ENCODE assay signal across 29 cellular contexts in the genomic region with DNA sequence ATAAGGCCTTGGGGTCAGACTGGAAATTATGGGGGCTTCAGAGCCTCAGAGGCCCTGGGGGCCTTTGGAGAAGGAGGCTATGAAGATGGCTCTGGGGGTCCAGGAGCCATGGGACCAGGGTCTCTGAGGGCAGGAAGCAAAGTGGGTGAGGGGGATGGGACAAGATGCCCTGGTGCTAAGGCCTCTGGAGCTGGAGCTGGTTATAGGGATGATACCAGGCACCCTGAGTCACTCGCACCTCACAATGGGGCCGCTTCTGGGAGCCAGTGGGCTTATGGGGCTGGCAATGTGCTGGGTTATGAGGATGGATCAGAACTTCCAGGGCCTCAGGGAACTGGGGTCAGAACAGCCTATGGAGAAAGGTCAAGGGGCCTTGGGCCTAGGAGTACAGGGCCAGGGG. TPM values are rescaled to one million over a fixed set of nuclear protein-coding genes. Genes with fewer than 3 reads are reported as not detected.
"Had no signal": no experiment of that assay in that cellular context is flagged by ENCODE, and none has a peak within 500 bp of the region (broad histone marks: within the 10 kb centered on the region; RNA-seq: fewer than 3 reads in every experiment).

No MANE protein-coding gene starts in this region.

- H2AFZ ChIP-seq: neural progenitor cell had no signal

- H3K4me3 ChIP-seq: neural progenitor cell, pancreas, psoas muscle, right lobe of liver, sigmoid colon, suprapubic skin, testis, tibial artery, transverse colon, vagina had no signal

- H3K27ac ChIP-seq: neural progenitor cell, neutrophil, pancreas, psoas muscle, right lobe of liver, sigmoid colon, suprapubic skin, testis, tibial artery, transverse colon, vagina had no signal

- H3K4me1 Mint-ChIP-seq: naive B cell; natural killer cell; neural progenitor cell; stimulated activated memory B cell treated with anti-CD40 and anti-IgM and Interleukin-4, amounts not matched to agents 10 μg/mL and 1 μg/mL and 100 μg/mL, for 72 hours; stimulated activated naive CD8-positive, alpha-beta T cell treated with anti-CD3 and anti-CD28 coated beads, Interleukin-15, amount 100 ng/mL, for 72 hours had no signal

- H3K9me3 ChIP-seq: neutrophil, pancreas, psoas muscle, right lobe of liver, sigmoid colon, suprapubic skin, testis, tibial artery, transverse colon, vagina had no signal

- H3K9me3 Mint-ChIP-seq: natural killer cell; nephron; neural progenitor cell; stimulated activated memory B cell treated with anti-CD40 and anti-IgM and Interleukin-4, amounts not matched to agents 10 μg/mL and 1 μg/mL and 100 μg/mL, for 72 hours; stimulated activated naive CD8-positive, alpha-beta T cell treated with anti-CD3 and anti-CD28 coated beads, Interleukin-15, amount 100 ng/mL, for 72 hours; type B pancreatic cell had no signal

- H3K27me3 ChIP-seq: pancreas, right lobe of liver, sigmoid colon, testis, tibial artery, vagina had no signal

- H3K4me1 ChIP-seq: neural progenitor cell, pancreas, psoas muscle, right lobe of liver, sigmoid colon, suprapubic skin, testis, tibial artery, transverse colon, vagina had no signal

- H3K9ac ChIP-seq: neural progenitor cell had no signal

- H3K4me2 ChIP-seq: neural progenitor cell had no signal

- H3K36me3 Mint-ChIP-seq: naive B cell; natural killer cell; neural progenitor cell; stimulated activated memory B cell treated with anti-CD40 and anti-IgM and Interleukin-4, amounts not matched to agents 10 μg/mL and 1 μg/mL and 100 μg/mL, for 72 hours; type B pancreatic cell had no signal

- DNase-seq: naive B cell; natural killer cell; nucleus accumbens; psoas muscle; right cardiac atrium; right lobe of liver; sigmoid colon; small intestine; stimulated activated CD4-positive, alpha-beta T cell treated with anti-CD3 and anti-CD28 coated beads, Interleukin-12 subunit alpha, Interleukin-12 subunit beta, amount 100 ng/mL, for 4 hours; stimulated activated CD4-positive, alpha-beta T cell treated with anti-CD3 and anti-CD28 coated beads, Interleukin-1b, Interleukin-23, amount 100 ng/mL, for 48 hours; stimulated activated CD4-positive, alpha-beta T cell treated with anti-CD3 and anti-CD28 coated beads, Interleukin-4, amount 100 ng/mL, for 1 hour; stimulated activated CD4-positive, alpha-beta T cell treated with anti-CD3 and anti-CD28 coated beads, Interleukin-4, amount 100 ng/mL, for 4 hours; stimulated activated CD8-positive, alpha-beta memory T cell treated with anti-CD3 and anti-CD28 coated beads, Interleukin-4, amount 100 ng/mL, for 48 hours; stimulated activated naive CD4-positive, alpha-beta T cell; stimulated activated naive CD8-positive, alpha-beta T cell treated with anti-CD3 and anti-CD28 coated beads, Interleukin-15, amount 100 ng/mL, for 72 hours; stimulated activated naive CD8-positive, alpha-beta T cell treated with anti-CD3 and anti-CD28 coated beads, Interleukin-15, Interleukin-2, amounts not matched to agents 100 U/mL and 50 U/mL, for 24 hours; substantia nigra; testis; tibial artery; transverse colon had no signal

- H3K27ac Mint-ChIP-seq: naive B cell; natural killer cell; nephron; neural progenitor cell; stimulated activated memory B cell treated with anti-CD40 and anti-IgM and Interleukin-4, amounts not matched to agents 10 μg/mL and 1 μg/mL and 100 μg/mL, for 72 hours; stimulated activated naive CD8-positive, alpha-beta T cell treated with anti-CD3 and anti-CD28 coated beads, Interleukin-15, amount 100 ng/mL, for 72 hours; type B pancreatic cell had no signal

- H3K36me3 ChIP-seq: neural progenitor cell, neutrophil, pancreas, right lobe of liver, sigmoid colon, suprapubic skin, tibial artery, transverse colon, vagina had no signal

- ATAC-seq: natural killer cell; pancreas; right cardiac atrium; right lobe of liver; stimulated activated memory B cell treated with anti-CD40 and anti-IgM and Interleukin-4, amounts not matched to agents 10 μg/mL and 1 μg/mL and 100 μg/mL, for 72 hours; stimulated activated naive CD8-positive, alpha-beta T cell treated with anti-CD3 and anti-CD28 coated beads, Interleukin-15, amount 100 ng/mL, for 72 hours; stimulated activated naive CD8-positive, alpha-beta T cell treated with anti-CD3 and anti-CD28 coated beads, Interleukin-15, Interleukin-2, amounts not matched to agents 100 U/mL and 50 U/mL, for 24 hours had no signal

- H3K4me3 Mint-ChIP-seq: naive B cell; natural killer cell; nephron; neural progenitor cell; stimulated activated memory B cell treated with anti-CD40 and anti-IgM and Interleukin-4, amounts not matched to agents 10 μg/mL and 1 μg/mL and 100 μg/mL, for 72 hours; stimulated activated naive CD8-positive, alpha-beta T cell treated with anti-CD3 and anti-CD28 coated beads, Interleukin-15, amount 100 ng/mL, for 72 hours; type B pancreatic cell had no signal

RNA-seq across cellular contexts. Expression of a gene that starts 17.6 kb away (rescaled TPM):
- total RNA-seq: natural killer cell, vagina had no signal
- polyA plus RNA-seq: neural cell had no signal
